ENCODE assay signal across 15 cellular contexts in genomic region chr13:30529085-30529815, GRCh38.
DNase-seq lines count a peak whose midpoint lies in the region; ATAC-seq and TF ChIP-seq lines count a peak whose summit lies in the region.
"Had no signal": no experiment of that assay in that cellular context is flagged by ENCODE, and none has a peak within 500 bp of the region (broad histone marks: within the 10 kb centered on the region; RNA-seq: fewer than 3 reads in every experiment).

No MANE protein-coding gene starts in this region.

- no peak for TF ChIP-seq CTCF in astrocyte of the spinal cord (IDR thresholded peaks at IDR 0.05; ENCODE audit: low read depth, low read length)

- DNase-seq in astrocyte of the spinal cord (ENCODE audit: low read depth, low spot score): peak; percentile 3
- DNase-seq in naive thymus-derived CD8-positive, alpha-beta T cell: no peak
- no peak for DNase-seq in activated gamma-delta T cell (lab: John Stamatoyannopoulos, UW)
- no peak for DNase-seq in NCI-H1417 treated with DMSO at 0.1 percent for 48 hours (lab: John Stamatoyannopoulos, UW)
- DNase-seq: activated CD4-positive, alpha-beta T cell treated with anti-CD3 and anti-CD28 coated beads, Interleukin-2, amount 10 ng/mL, durations not matched to agents 24 days and 14 days; activated naive CD4-positive, alpha-beta T cell treated with anti-CD3 and anti-CD28 coated beads for 36 hours; caudate nucleus; GF-D8; NCI-H1105; ovary; stimulated activated naive CD4-positive, alpha-beta T cell treated with Interleukin-2 at 50 U/mL for 16 hours had no signal

- H3K27ac Mint-ChIP-seq in naive thymus-derived CD8-positive, alpha-beta T cell: no peak overlapping the region
- H3K27ac Mint-ChIP-seq: activated CD4-positive, alpha-beta T cell treated with anti-CD3 and anti-CD28 coated beads, Interleukin-2, amount 10 ng/mL, durations not matched to agents 24 days and 14 days; activated naive CD4-positive, alpha-beta T cell treated with anti-CD3 and anti-CD28 coated beads for 36 hours had no signal

- no peaks in the 10 kb centered on the region for H3K9me3 Mint-ChIP-seq in naive thymus-derived CD8-positive, alpha-beta T cell
- H3K9me3 Mint-ChIP-seq: activated CD4-positive, alpha-beta T cell treated with anti-CD3 and anti-CD28 coated beads, Interleukin-2, amount 10 ng/mL, durations not matched to agents 24 days and 14 days; activated naive CD4-positive, alpha-beta T cell treated with anti-CD3 and anti-CD28 coated beads for 36 hours had no signal

- POLR2A ChIA-PET in naive thymus-derived CD8-positive, alpha-beta T cell (lab: Charles Lee): no interaction called here

- peak; percentile 56 for ATAC-seq in GM18498 (IDR thresholded peaks at IDR 0.05; ENCODE audit: unreplicated experiment)
- ATAC-seq in GM19463 (IDR thresholded peaks at IDR 0.05; ENCODE audit: unreplicated experiment): peak; percentile 93
- peak; percentile 68 for ATAC-seq in HG03066 (IDR thresholded peaks at IDR 0.05; ENCODE audit: low read depth, unreplicated experiment)
- no peak for ATAC-seq in naive thymus-derived CD8-positive, alpha-beta T cell
- no peak for ATAC-seq in GM21526 (IDR thresholded peaks at IDR 0.05; ENCODE audit: low FRiP score, unreplicated experiment)

- in situ Hi-C loops in astrocyte of the spinal cord (cut with HindIII; ENCODE audit: low sequenced_read_pairs): no loop called here

- no peak overlapping the region for H3K4me3 ChIP-seq in astrocyte of the spinal cord (ENCODE audit: low read depth, low read length)
- H3K4me3 ChIP-seq: ovary had no signal

- H3K27me3 Mint-ChIP-seq in naive thymus-derived CD8-positive, alpha-beta T cell: no peaks in the 10 kb centered on the region

- peaks cover 9 to 11% (median 10%) of the 10 kb centered on the region in 4 donors for H3K4me1 Mint-ChIP-seq in naive thymus-derived CD8-positive, alpha-beta T cell

- H3K4me3 Mint-ChIP-seq in naive thymus-derived CD8-positive, alpha-beta T cell: no peak overlapping the region
- H3K4me3 Mint-ChIP-seq: activated CD4-positive, alpha-beta T cell treated with anti-CD3 and anti-CD28 coated beads, Interleukin-2, amount 10 ng/mL, durations not matched to agents 24 days and 14 days; activated naive CD4-positive, alpha-beta T cell treated with anti-CD3 and anti-CD28 coated beads for 36 hours had no signal

- no peaks in the 10 kb centered on the region for H3K36me3 Mint-ChIP-seq in naive thymus-derived CD8-positive, alpha-beta T cell

Comparison
In these comparisons a context has a peak if more than half of its experiments do, and no peak if none do; other contexts are left out.
1. ATAC-seq: peak in GM18498 (single experiment), GM19463 (single experiment) and HG03066 (single experiment); none in naive thymus-derived CD8-positive, alpha-beta T cell (0 of 2) and GM21526 (single experiment).